ENCODE assay signal across 1 cellular context in genomic region chr2:143117225-143117624, GRCh38.
TF ChIP-seq lines count a peak whose summit lies in the region.

No MANE protein-coding gene starts in this region.

TF ChIP-seq in HEK293T, 16 proteins besides CTCF, POLR2A, EP300 and RAD21 (continued from another document):
- TF ChIP-seq SP1 (IDR thresholded peaks at IDR 0.05) (no peak), FOXA1 (IDR thresholded peaks at IDR 0.05) (no peak), SUZ12 (IDR thresholded peaks at IDR 0.05) (no peak), ELF4 (IDR thresholded peaks at IDR 0.05) (no peak), CTBP1 (IDR thresholded peaks at IDR 0.05; ENCODE audit: borderline replicate concordance) (no peak), L3MBTL2 (conservative IDR thresholded peaks at IDR 0.05) (no peak)
